Comparison of ENCODE assay signal across 1 cellular context in the genomic region with DNA sequence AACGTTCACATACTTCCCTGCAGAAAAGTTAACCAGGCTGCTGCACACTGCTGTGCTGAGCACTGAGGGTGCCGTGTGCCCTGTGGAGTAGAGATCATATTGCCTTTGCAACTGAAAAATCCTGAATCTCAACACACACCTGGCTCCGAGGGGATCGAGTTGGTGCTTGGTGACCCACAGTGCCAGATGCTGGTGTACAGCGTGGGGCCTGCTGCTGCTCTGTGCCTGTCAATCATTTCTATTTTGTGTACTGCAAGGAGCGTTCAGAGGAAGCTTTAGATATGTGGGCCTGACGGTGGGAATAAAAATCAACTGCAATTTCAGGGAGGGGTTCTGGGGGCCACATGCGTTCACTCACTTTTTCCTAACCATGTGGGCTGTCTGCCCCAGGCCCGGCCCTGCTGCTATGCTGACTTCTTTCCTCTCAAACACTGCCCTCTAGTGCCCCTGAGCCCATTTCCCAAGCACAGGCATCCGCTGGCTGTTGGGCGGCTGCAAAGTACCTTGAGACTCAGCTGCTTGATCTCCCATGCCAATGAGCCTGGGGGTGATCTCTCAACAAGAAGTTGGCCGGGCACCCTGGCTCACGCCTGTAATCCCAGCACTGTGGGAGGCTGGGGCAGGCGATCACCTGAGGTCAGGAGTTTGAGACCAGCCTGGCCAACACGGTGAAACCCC.
TF ChIP-seq lines count a peak whose summit lies in the region.

No MANE protein-coding gene starts in this region.

TF ChIP-seq in H1, 55 proteins besides CTCF, POLR2A, EP300 and RAD21:
- no peak for TF ChIP-seq CEBPB (IDR thresholded peaks at IDR 0.05; ENCODE audit: low read depth, low read length)
- 0 out of 4 replicates have a peak, but pooled peaks of 1 of the 2 experiments have one; percentile 31 for TF ChIP-seq SIN3A (conservative IDR thresholded peaks at IDR 0.05 in 1 of 2, IDR thresholded peaks at IDR 0.05 in 1 of 2; ENCODE audit: low read depth in 1 of 2, low read length in 2 of 2)
- no peak for TF ChIP-seq SUZ12 (IDR thresholded peaks at IDR 0.05; ENCODE audit: low read length)
- no peak for TF ChIP-seq NRF1 (IDR thresholded peaks at IDR 0.05; ENCODE audit: low read depth, low read length)
- no peak for TF ChIP-seq RFX5 (IDR thresholded peaks at IDR 0.05; ENCODE audit: borderline replicate concordance, low read depth, low read length)
- no peak for TF ChIP-seq EZH2 (IDR thresholded peaks at IDR 0.05; ENCODE audit: low read depth, low read length, severe bottlenecking)
- TF ChIP-seq HDAC2 (IDR thresholded peaks at IDR 0.05; ENCODE audit: borderline replicate concordance in 1 of 2, low read depth in 2 of 2, low read length in 2 of 2) = no peak
- TF ChIP-seq TAF1 (IDR thresholded peaks at IDR 0.05; ENCODE audit: low read depth, low read length) = 0 out of 2 replicates have a peak, but pooled peaks have one; percentile 19
- peak; percentile 52; the same call in 1 of the 2 replicates for TF ChIP-seq GABPA (IDR thresholded peaks at IDR 0.05; ENCODE audit: borderline replicate concordance, insufficient read depth, low read length)
- TF ChIP-seq KDM5A (IDR thresholded peaks at IDR 0.05; ENCODE audit: low read length) = no peak
TF ChIP-seq in H1: peak in this region for 3.
